ENCODE assay signal across 7 cellular contexts in genomic region chr14:52762923-52763322, GRCh38. TPM values are rescaled to one million over a fixed set of nuclear protein-coding genes. Genes with fewer than 3 reads are reported as not detected.
DNase-seq lines count a peak whose midpoint lies in the region; ATAC-seq and TF ChIP-seq lines count a peak whose summit lies in the region.
"Not testable (repeated sequence)": the region's sequence is repeated elsewhere in the genome, so short reads cannot be mapped to it uniquely, and the experiment has no call there.

No MANE protein-coding gene starts in this region.

- H3K27ac ChIP-seq in CD4-positive, alpha-beta memory T cell (ENCODE audit: low read depth, low read length); naive thymus-derived CD4-positive, alpha-beta T cell (ENCODE audit: low read depth, low read length): not testable (repeated sequence)

- intact Hi-C loops in CD4-positive, alpha-beta memory T cell (cut with micrococcal nuclease); activated CD8-positive, alpha-beta T cell treated with anti-CD3 and anti-CD28 coated beads for 36 hours (cut with micrococcal nuclease); dendritic cell treated with granulocyte-macrophage colony-stimulating factor and Interleukin-4, amounts not matched to agents 40 ng/mL and 50 ng/mL, for 4 days (cut with micrococcal nuclease): not testable (repeated sequence)
- intact Hi-C loops in naive thymus-derived CD4-positive, alpha-beta T cell (cut with micrococcal nuclease) = loop anchor here in 1 of 2 donors (1.0 kb wide), 1 partner anchor 13 kb away; no protein-coding TSS in a partner anchor

- not testable (repeated sequence) for H3K27me3 Mint-ChIP-seq in CD4-positive, alpha-beta memory T cell; T-cell; activated CD8-positive, alpha-beta T cell treated with anti-CD3 and anti-CD28 coated beads for 36 hours; activated naive CD8-positive, alpha-beta T cell; dendritic cell treated with granulocyte-macrophage colony-stimulating factor and Interleukin-4, amounts not matched to agents 40 ng/mL and 50 ng/mL, for 4 days; naive thymus-derived CD4-positive, alpha-beta T cell; stimulated activated memory B cell treated with anti-CD40 and anti-IgM and Interleukin-4, amounts not matched to agents 10 μg/mL and 1 μg/mL and 100 μg/mL, for 72 hours

- H3K9me3 Mint-ChIP-seq in CD4-positive, alpha-beta memory T cell; T-cell; activated CD8-positive, alpha-beta T cell treated with anti-CD3 and anti-CD28 coated beads for 36 hours; activated naive CD8-positive, alpha-beta T cell (ENCODE audit: low read depth); dendritic cell treated with granulocyte-macrophage colony-stimulating factor and Interleukin-4, amounts not matched to agents 40 ng/mL and 50 ng/mL, for 4 days; naive thymus-derived CD4-positive, alpha-beta T cell; stimulated activated memory B cell treated with anti-CD40 and anti-IgM and Interleukin-4, amounts not matched to agents 10 μg/mL and 1 μg/mL and 100 μg/mL, for 72 hours: not testable (repeated sequence)

- H3K9me3 ChIP-seq in CD4-positive, alpha-beta memory T cell (ENCODE audit: control insufficient read depth in 1 of 2, low read length in 2 of 2); naive thymus-derived CD4-positive, alpha-beta T cell (ENCODE audit: control insufficient read depth in 2 of 3, low read length in 3 of 3): not testable (repeated sequence)

- POLR2A ChIA-PET in CD4-positive, alpha-beta memory T cell (lab: Charles Lee; ENCODE audit: partially characterized antibody) = interaction anchor here (1.4 to 3.0 kb wide), 3 partner anchors 14 to 39 kb away, joined by 3 to 12 read pairs (median 4); no protein-coding TSS in a partner anchor
- POLR2A ChIA-PET in T-cell (lab: Charles Lee) = interaction anchor here in 1 of 2 donors (0.8 kb wide), 1 partner anchor 268 kb away, joined by 3 read pairs; no protein-coding TSS in a partner anchor
- POLR2A ChIA-PET in activated CD8-positive, alpha-beta T cell treated with anti-CD3 and anti-CD28 coated beads for 36 hours (lab: Charles Lee) = not testable (repeated sequence)
- POLR2A ChIA-PET in naive thymus-derived CD4-positive, alpha-beta T cell (lab: Charles Lee) = interaction anchor here (1.7 kb wide), 1 partner anchor 21 kb away, joined by 6 read pairs; no protein-coding TSS in a partner anchor

- not testable (repeated sequence) for TF ChIP-seq CTCF in activated CD8-positive, alpha-beta T cell treated with anti-CD3 and anti-CD28 coated beads for 36 hours (IDR thresholded peaks at IDR 0.05)

- peaks cover 13% of the 10 kb centered on the region for H3K36me3 ChIP-seq in CD4-positive, alpha-beta memory T cell (ENCODE audit: insufficient read depth, low read length)
- H3K36me3 ChIP-seq in naive thymus-derived CD4-positive, alpha-beta T cell (ENCODE audit: control insufficient read depth in 2 of 3, insufficient read depth in 3 of 3, low read length in 3 of 3) = peaks cover 0 to 29% (median 3%) of the 10 kb centered on the region in 3 experiments

- H3K36me3 Mint-ChIP-seq in CD4-positive, alpha-beta memory T cell = peaks cover 39 to 55% of the 10 kb centered on the region in 2 donors
- peaks cover 33% of the 10 kb centered on the region for H3K36me3 Mint-ChIP-seq in T-cell
- peaks cover 31% of the 10 kb centered on the region for H3K36me3 Mint-ChIP-seq in activated CD8-positive, alpha-beta T cell treated with anti-CD3 and anti-CD28 coated beads for 36 hours (ENCODE audit: low read depth)
- H3K36me3 Mint-ChIP-seq in activated naive CD8-positive, alpha-beta T cell = peaks cover 21% of the 10 kb centered on the region
- peaks cover 74% of the 10 kb centered on the region for H3K36me3 Mint-ChIP-seq in dendritic cell treated with granulocyte-macrophage colony-stimulating factor and Interleukin-4, amounts not matched to agents 40 ng/mL and 50 ng/mL, for 4 days (ENCODE audit: low read depth)
- H3K36me3 Mint-ChIP-seq in naive thymus-derived CD4-positive, alpha-beta T cell = peaks cover 4 to 44% (median 26%) of the 10 kb centered on the region in 5 donors
- H3K36me3 Mint-ChIP-seq in stimulated activated memory B cell treated with anti-CD40 and anti-IgM and Interleukin-4, amounts not matched to agents 10 μg/mL and 1 μg/mL and 100 μg/mL, for 72 hours = peaks cover 52% of the 10 kb centered on the region

- not testable (repeated sequence) for DNase-seq in CD4-positive, alpha-beta memory T cell; T-cell; activated CD8-positive, alpha-beta T cell treated with anti-CD3 and anti-CD28 coated beads for 36 hours; naive thymus-derived CD4-positive, alpha-beta T cell

- peaks cover 14 to 25% (median 17%) of the 10 kb centered on the region in 4 donors for H3K4me1 Mint-ChIP-seq in CD4-positive, alpha-beta memory T cell
- H3K4me1 Mint-ChIP-seq in T-cell = peaks cover 16 to 25% (median 23%) of the 10 kb centered on the region in 3 donors
- peaks cover 18% of the 10 kb centered on the region for H3K4me1 Mint-ChIP-seq in activated CD8-positive, alpha-beta T cell treated with anti-CD3 and anti-CD28 coated beads for 36 hours (ENCODE audit: low read depth)
- peaks cover 20% of the 10 kb centered on the region for H3K4me1 Mint-ChIP-seq in activated naive CD8-positive, alpha-beta T cell (ENCODE audit: low read depth)
- not testable (repeated sequence) for H3K4me1 Mint-ChIP-seq in dendritic cell treated with granulocyte-macrophage colony-stimulating factor and Interleukin-4, amounts not matched to agents 40 ng/mL and 50 ng/mL, for 4 days (ENCODE audit: low read depth); stimulated activated memory B cell treated with anti-CD40 and anti-IgM and Interleukin-4, amounts not matched to agents 10 μg/mL and 1 μg/mL and 100 μg/mL, for 72 hours
- peaks cover 12 to 33% (median 19%) of the 10 kb centered on the region in 7 donors for H3K4me1 Mint-ChIP-seq in naive thymus-derived CD4-positive, alpha-beta T cell

- not testable (repeated sequence) for H3K4me3 ChIP-seq in CD4-positive, alpha-beta memory T cell (ENCODE audit: low read length in 2 of 2); naive thymus-derived CD4-positive, alpha-beta T cell (ENCODE audit: low read length)

- H3K27me3 ChIP-seq in CD4-positive, alpha-beta memory T cell (ENCODE audit: insufficient read depth, low read length); naive thymus-derived CD4-positive, alpha-beta T cell (ENCODE audit: control insufficient read depth in 2 of 2, insufficient read depth in 2 of 2, low read length in 2 of 2): not testable (repeated sequence)

- not testable (repeated sequence) for ATAC-seq in T-cell (replicated peaks in 1 of 4); activated CD8-positive, alpha-beta T cell treated with anti-CD3 and anti-CD28 coated beads for 36 hours; naive thymus-derived CD4-positive, alpha-beta T cell; stimulated activated memory B cell treated with anti-CD40 and anti-IgM and Interleukin-4, amounts not matched to agents 10 μg/mL and 1 μg/mL and 100 μg/mL, for 72 hours

- H3K4me3 Mint-ChIP-seq in CD4-positive, alpha-beta memory T cell = peak overlapping the region in 4 of 8 donors; percentile 28 to 74 (median 61)
- H3K4me3 Mint-ChIP-seq in T-cell; activated CD8-positive, alpha-beta T cell treated with anti-CD3 and anti-CD28 coated beads for 36 hours; activated naive CD8-positive, alpha-beta T cell; dendritic cell treated with granulocyte-macrophage colony-stimulating factor and Interleukin-4, amounts not matched to agents 40 ng/mL and 50 ng/mL, for 4 days; stimulated activated memory B cell treated with anti-CD40 and anti-IgM and Interleukin-4, amounts not matched to agents 10 μg/mL and 1 μg/mL and 100 μg/mL, for 72 hours: not testable (repeated sequence)
- peak overlapping the region in 3 of 10 donors; percentile 39 to 42 (median 40) for H3K4me3 Mint-ChIP-seq in naive thymus-derived CD4-positive, alpha-beta T cell

- CTCF ChIA-PET in CD4-positive, alpha-beta memory T cell (lab: Charles Lee; ENCODE audit: partially characterized antibody) = interaction anchor here (0.7 kb wide), 1 partner anchor 213 kb away, joined by 3 read pairs; no protein-coding TSS in a partner anchor
- CTCF ChIA-PET in T-cell (lab: Charles Lee) = interaction anchor here (0.6 to 0.7 kb wide), 3 partner anchors 21 to 1529 kb away, joined by 3 read pairs; no protein-coding TSS in a partner anchor
- CTCF ChIA-PET in activated CD8-positive, alpha-beta T cell treated with anti-CD3 and anti-CD28 coated beads for 36 hours (lab: Charles Lee); naive thymus-derived CD4-positive, alpha-beta T cell (lab: Charles Lee): not testable (repeated sequence)

- peak overlapping the region; percentile 49 to 92 (median 71) for H3K27ac Mint-ChIP-seq in CD4-positive, alpha-beta memory T cell
- peak overlapping the region; percentile 68 to 80 for H3K27ac Mint-ChIP-seq in T-cell
- peak overlapping the region; percentile 27 for H3K27ac Mint-ChIP-seq in activated CD8-positive, alpha-beta T cell treated with anti-CD3 and anti-CD28 coated beads for 36 hours
- peak overlapping the region; percentile 76 for H3K27ac Mint-ChIP-seq in activated naive CD8-positive, alpha-beta T cell
- H3K27ac Mint-ChIP-seq in dendritic cell treated with granulocyte-macrophage colony-stimulating factor and Interleukin-4, amounts not matched to agents 40 ng/mL and 50 ng/mL, for 4 days = peak overlapping the region; percentile 2
- peak overlapping the region in 5 of 9 donors; percentile 15 to 91 (median 46) for H3K27ac Mint-ChIP-seq in naive thymus-derived CD4-positive, alpha-beta T cell
- peak overlapping the region; percentile 30 for H3K27ac Mint-ChIP-seq in stimulated activated memory B cell treated with anti-CD40 and anti-IgM and Interleukin-4, amounts not matched to agents 10 μg/mL and 1 μg/mL and 100 μg/mL, for 72 hours

- H3K4me1 ChIP-seq in CD4-positive, alpha-beta memory T cell (ENCODE audit: insufficient read depth, low read length); naive thymus-derived CD4-positive, alpha-beta T cell (ENCODE audit: control insufficient read depth in 2 of 2, insufficient read depth in 2 of 2, low read length in 2 of 2): not testable (repeated sequence)

RNA-seq across cellular contexts. Expression of gene GNPNAT1, which starts 28.5 kb away (rescaled TPM):
- total RNA-seq in CD4-positive, alpha-beta memory T cell = 10 to 100 TPM; 10.0 to 15.2 TPM
- polyA plus RNA-seq in CD4-positive, alpha-beta memory T cell = 10 to 100 TPM; 10.0 to 16.2 TPM
- total RNA-seq in T-cell = 10 to 100 TPM in 1 of 5 donors, 1 to 10 TPM in 4; 6.9 to 10.7 (median 8.9) TPM
- total RNA-seq in activated CD8-positive, alpha-beta T cell treated with anti-CD3 and anti-CD28 coated beads for 36 hours = 10 to 100 TPM; 30.2 to 33.1 TPM
- total RNA-seq in naive thymus-derived CD4-positive, alpha-beta T cell = 10 to 100 TPM in 1 of 5 experiments, 1 to 10 TPM in 4; 4.6 to 14.7 (median 8.5) TPM
- 10 to 100 TPM; 10.3 to 17.2 TPM for polyA plus RNA-seq in naive thymus-derived CD4-positive, alpha-beta T cell

RNA-seq across cellular contexts. Expression of gene STYX, which starts 33.0 kb away (rescaled TPM):
- total RNA-seq in CD4-positive, alpha-beta memory T cell = 10 to 100 TPM; 47.1 to 47.3 TPM
- 10 to 100 TPM; 25.0 to 50.0 TPM for polyA plus RNA-seq in CD4-positive, alpha-beta memory T cell
- 10 to 100 TPM; 29.6 to 40.0 (median 36.9) TPM for total RNA-seq in T-cell
- total RNA-seq in activated CD8-positive, alpha-beta T cell treated with anti-CD3 and anti-CD28 coated beads for 36 hours = 10 to 100 TPM; 13.0 to 13.2 TPM
- 10 to 100 TPM; 23.9 to 45.3 (median 29.2) TPM for total RNA-seq in naive thymus-derived CD4-positive, alpha-beta T cell
- polyA plus RNA-seq in naive thymus-derived CD4-positive, alpha-beta T cell = 10 to 100 TPM; 17.2 to 42.8 TPM

RNA-seq across cellular contexts. Expression of gene PSMC6, which starts 55.9 kb away (rescaled TPM):
- total RNA-seq in CD4-positive, alpha-beta memory T cell = 10 to 100 TPM; 85.7 to 86.0 TPM
- 10 to 100 TPM; 47.5 to 68.7 TPM for polyA plus RNA-seq in CD4-positive, alpha-beta memory T cell
- 100 to 1,000 TPM in 2 of 5 donors, 10 to 100 TPM in 3; 71.4 to 103 (median 74.9) TPM for total RNA-seq in T-cell
- total RNA-seq in activated CD8-positive, alpha-beta T cell treated with anti-CD3 and anti-CD28 coated beads for 36 hours = 100 to 1,000 TPM; 104 to 105 TPM
- 100 to 1,000 TPM in 1 of 5 experiments, 10 to 100 TPM in 4; 84.8 to 131 (median 95.9) TPM for total RNA-seq in naive thymus-derived CD4-positive, alpha-beta T cell
- polyA plus RNA-seq in naive thymus-derived CD4-positive, alpha-beta T cell = 10 to 100 TPM; 63.8 to 64.4 TPM

Comparison
In these comparisons a context has a peak if more than half of its experiments do, and no peak if none do; other contexts are left out.
1. H3K27ac Mint-ChIP-seq: peak in every context shown above with its lines; median percentile 76 in activated naive CD8-positive, alpha-beta T cell; 74 in T-cell; 71 in CD4-positive, alpha-beta memory T cell; 46 in naive thymus-derived CD4-positive, alpha-beta T cell; 30 in stimulated activated memory B cell treated with anti-CD40 and anti-IgM and Interleukin-4, amounts not matched to agents 10 μg/mL and 1 μg/mL and 100 μg/mL, for 72 hours; 27 in activated CD8-positive, alpha-beta T cell treated with anti-CD3 and anti-CD28 coated beads for 36 hours; 2 in dendritic cell treated with granulocyte-macrophage colony-stimulating factor and Interleukin-4, amounts not matched to agents 40 ng/mL and 50 ng/mL, for 4 days.